10 cellular contexts compared by ENCODE assay signal in genomic region chr16:70706948-70707465, GRCh38. TPM values are rescaled to one million over a fixed set of nuclear protein-coding genes. Genes with fewer than 3 reads are reported as not detected.
DNase-seq lines count a peak whose midpoint lies in the region; ATAC-seq, FAIRE-seq and TF ChIP-seq lines count a peak whose summit lies in the region.
"Had no signal": no experiment of that assay in that cellular context is flagged by ENCODE, and none has a peak within 500 bp of the region (broad histone marks: within the 10 kb centered on the region; RNA-seq: fewer than 3 reads in every experiment).

No MANE protein-coding gene starts in this region.

- H3K36me3 ChIP-seq in astrocyte (ENCODE audit: insufficient read depth, low read length): no peaks in the 10 kb centered on the region

- peak overlapping the region; percentile 68 for H3K4me2 ChIP-seq in astrocyte (ENCODE audit: low read length)

- no peak for FAIRE-seq in astrocyte (lab: Jason Lieb, UNC)

- no peaks in the 10 kb centered on the region for H3K79me2 ChIP-seq in astrocyte (ENCODE audit: insufficient read depth, low read length)

- no peak overlapping the region for H2AFZ ChIP-seq in astrocyte (ENCODE audit: low read depth, low read length)

- no peaks in the 10 kb centered on the region for H3K9me3 Mint-ChIP-seq in astrocyte (ENCODE audit: unreplicated experiment)
- no peaks in the 10 kb centered on the region for H3K9me3 Mint-ChIP-seq in stimulated activated effector memory CD8-positive, alpha-beta T cell treated with anti-CD3 and anti-CD28 coated beads, Interleukin-12 subunit alpha, Interleukin-12 subunit beta, amount 100 ng/mL, for 72 hours
- no peaks in the 10 kb centered on the region for H3K9me3 Mint-ChIP-seq in activated CD8-positive, alpha-beta memory T cell treated with anti-CD3 and anti-CD28 coated beads, Interleukin-2, amount 10 ng/mL, durations not matched to agents 7 days and 5 days (ENCODE audit: low read depth)
- H3K9me3 Mint-ChIP-seq: activated naive CD8-positive, alpha-beta T cell treated with anti-CD3 and anti-CD28 coated beads, Interleukin-2, amount 10 ng/mL, durations not matched to agents 7 days and 5 days had no signal

- no peaks in the 10 kb centered on the region for H4K20me1 ChIP-seq in astrocyte (ENCODE audit: insufficient read depth, low read length)

- CTCF ChIA-PET in activated CD8-positive, alpha-beta memory T cell treated with anti-CD3 and anti-CD28 coated beads, Interleukin-2, amount 10 ng/mL, durations not matched to agents 7 days and 5 days (lab: Charles Lee): no interaction called here

- no peaks in the 10 kb centered on the region for H3K27me3 ChIP-seq in astrocyte (ENCODE audit: insufficient read depth, low read length)

- no peak overlapping the region for H3K4me3 ChIP-seq in astrocyte (ENCODE audit: insufficient read depth, low read depth, low read length)

- H3K36me3 Mint-ChIP-seq in astrocyte (ENCODE audit: low read depth, unreplicated experiment): peaks cover 3% of the 10 kb centered on the region
- H3K36me3 Mint-ChIP-seq in stimulated activated effector memory CD8-positive, alpha-beta T cell treated with anti-CD3 and anti-CD28 coated beads, Interleukin-12 subunit alpha, Interleukin-12 subunit beta, amount 100 ng/mL, for 72 hours: peaks cover 14% of the 10 kb centered on the region
- H3K36me3 Mint-ChIP-seq in activated CD8-positive, alpha-beta memory T cell treated with anti-CD3 and anti-CD28 coated beads, Interleukin-2, amount 10 ng/mL, durations not matched to agents 7 days and 5 days: no peaks in the 10 kb centered on the region

- H3K9me3 ChIP-seq in astrocyte (ENCODE audit: insufficient read depth, low read depth, low read length): no peaks in the 10 kb centered on the region

- H3K9ac ChIP-seq in astrocyte (ENCODE audit: low read length): peak overlapping the region; percentile 29

- TF ChIP-seq CTCF in astrocyte (IDR thresholded peaks at IDR 0.05; ENCODE audit: insufficient read depth, low read depth, low read length): no peak

- H3K27ac Mint-ChIP-seq in astrocyte (ENCODE audit: unreplicated experiment): no peak overlapping the region
- peak overlapping the region; percentile 69 for H3K27ac Mint-ChIP-seq in stimulated activated effector memory CD8-positive, alpha-beta T cell treated with anti-CD3 and anti-CD28 coated beads, Interleukin-12 subunit alpha, Interleukin-12 subunit beta, amount 100 ng/mL, for 72 hours
- H3K27ac Mint-ChIP-seq in activated CD8-positive, alpha-beta memory T cell treated with anti-CD3 and anti-CD28 coated beads, Interleukin-2, amount 10 ng/mL, durations not matched to agents 7 days and 5 days: no peak overlapping the region
- H3K27ac Mint-ChIP-seq: activated naive CD8-positive, alpha-beta T cell treated with anti-CD3 and anti-CD28 coated beads, Interleukin-2, amount 10 ng/mL, durations not matched to agents 7 days and 5 days had no signal

- H3K4me3 Mint-ChIP-seq in astrocyte (ENCODE audit: unreplicated experiment): no peak overlapping the region
- H3K4me3 Mint-ChIP-seq in stimulated activated effector memory CD8-positive, alpha-beta T cell treated with anti-CD3 and anti-CD28 coated beads, Interleukin-12 subunit alpha, Interleukin-12 subunit beta, amount 100 ng/mL, for 72 hours: no peak overlapping the region
- no peak overlapping the region for H3K4me3 Mint-ChIP-seq in activated CD8-positive, alpha-beta memory T cell treated with anti-CD3 and anti-CD28 coated beads, Interleukin-2, amount 10 ng/mL, durations not matched to agents 7 days and 5 days
- H3K4me3 Mint-ChIP-seq: activated naive CD8-positive, alpha-beta T cell treated with anti-CD3 and anti-CD28 coated beads, Interleukin-2, amount 10 ng/mL, durations not matched to agents 7 days and 5 days had no signal

- intact Hi-C loops in left cardiac atrium (cut with DNase I): no loop called here

- peaks cover 43% of the 10 kb centered on the region for H3K4me1 ChIP-seq in astrocyte (ENCODE audit: insufficient read depth, low read length)

- H3K4me1 Mint-ChIP-seq in astrocyte (ENCODE audit: low read depth, unreplicated experiment): peaks cover 17% of the 10 kb centered on the region
- peaks cover 5% of the 10 kb centered on the region for H3K4me1 Mint-ChIP-seq in stimulated activated effector memory CD8-positive, alpha-beta T cell treated with anti-CD3 and anti-CD28 coated beads, Interleukin-12 subunit alpha, Interleukin-12 subunit beta, amount 100 ng/mL, for 72 hours
- H3K4me1 Mint-ChIP-seq in activated CD8-positive, alpha-beta memory T cell treated with anti-CD3 and anti-CD28 coated beads, Interleukin-2, amount 10 ng/mL, durations not matched to agents 7 days and 5 days: peaks cover 3% of the 10 kb centered on the region

- no peaks in the 10 kb centered on the region for H3K27me3 Mint-ChIP-seq in astrocyte (ENCODE audit: low read depth, unreplicated experiment)
- H3K27me3 Mint-ChIP-seq in activated CD8-positive, alpha-beta memory T cell treated with anti-CD3 and anti-CD28 coated beads, Interleukin-2, amount 10 ng/mL, durations not matched to agents 7 days and 5 days: no peaks in the 10 kb centered on the region
- H3K27me3 Mint-ChIP-seq: activated naive CD8-positive, alpha-beta T cell treated with anti-CD3 and anti-CD28 coated beads, Interleukin-2, amount 10 ng/mL, durations not matched to agents 7 days and 5 days had no signal

- peak; percentile 2 to 7 for ATAC-seq in left cardiac atrium
- no peak for ATAC-seq in stimulated activated effector memory CD8-positive, alpha-beta T cell treated with anti-CD3 and anti-CD28 coated beads, Interleukin-12 subunit alpha, Interleukin-12 subunit beta, amount 100 ng/mL, for 72 hours
- ATAC-seq in activated CD8-positive, alpha-beta memory T cell treated with anti-CD3 and anti-CD28 coated beads, Interleukin-2, amount 10 ng/mL, durations not matched to agents 7 days and 5 days: no peak
- no peak for ATAC-seq in HG02763 (IDR thresholded peaks at IDR 0.05; ENCODE audit: unreplicated experiment)
- no peak for ATAC-seq in HG03460 (IDR thresholded peaks at IDR 0.05; ENCODE audit: unreplicated experiment)

- DNase-seq in HCEC 1CT (peak; percentile 86), astrocyte (ENCODE audit: low read depth) (peak; percentile 51), left cardiac atrium (no peak), HUDEP-2 (lab: John Stamatoyannopoulos, UW; ENCODE audit: unreplicated experiment in 76 of 76) (no peak)
- DNase-seq in stimulated activated effector memory CD8-positive, alpha-beta T cell treated with anti-CD3 and anti-CD28 coated beads, Interleukin-12 subunit alpha, Interleukin-12 subunit beta, amount 100 ng/mL, for 72 hours (ENCODE audit: low spot score in 2 of 2): no peak
- no peak for DNase-seq in activated CD8-positive, alpha-beta memory T cell treated with anti-CD3 and anti-CD28 coated beads, Interleukin-2, amount 10 ng/mL, durations not matched to agents 7 days and 5 days
- DNase-seq: activated naive CD8-positive, alpha-beta T cell treated with anti-CD3 and anti-CD28 coated beads, Interleukin-2, amount 10 ng/mL, durations not matched to agents 7 days and 5 days; NCI-H1105 treated with DMSO at 0.1 percent for 48 hours had no signal

- H3K27ac ChIP-seq in astrocyte (ENCODE audit: low read depth, low read length): peak overlapping the region; percentile 52

RNA-seq across cellular contexts. Expression of gene MTSS2, which starts 21.2 kb away (rescaled TPM):
- total RNA-seq in astrocyte: 31.3 and 38.3 TPM in 2 replicates
- 10 to 100 TPM; 50.7 to 51.4 TPM for total RNA-seq in left cardiac atrium
- total RNA-seq in activated CD8-positive, alpha-beta memory T cell treated with anti-CD3 and anti-CD28 coated beads, Interleukin-2, amount 10 ng/mL, durations not matched to agents 7 days and 5 days: 1 to 10 TPM; 1.4 to 1.7 TPM

Comparison
In these comparisons a context has a peak if more than half of its experiments do, and no peak if none do; other contexts are left out.
1. DNase-seq: peak in HCEC 1CT (single experiment) and astrocyte (single experiment); none in left cardiac atrium (single experiment), stimulated activated effector memory CD8-positive, alpha-beta T cell treated with anti-CD3 and anti-CD28 coated beads, Interleukin-12 subunit alpha, Interleukin-12 subunit beta, amount 100 ng/mL, for 72 hours (0 of 2), activated CD8-positive, alpha-beta memory T cell treated with anti-CD3 and anti-CD28 coated beads, Interleukin-2, amount 10 ng/mL, durations not matched to agents 7 days and 5 days (single experiment) and HUDEP-2 (0 of 76).
2. ATAC-seq: peak in left cardiac atrium (2 of 2); none in stimulated activated effector memory CD8-positive, alpha-beta T cell treated with anti-CD3 and anti-CD28 coated beads, Interleukin-12 subunit alpha, Interleukin-12 subunit beta, amount 100 ng/mL, for 72 hours (single experiment), activated CD8-positive, alpha-beta memory T cell treated with anti-CD3 and anti-CD28 coated beads, Interleukin-2, amount 10 ng/mL, durations not matched to agents 7 days and 5 days (single experiment), HG02763 (single experiment) and HG03460 (single experiment).
3. RNA of gene MTSS2, which starts 21.2 kb away (total RNA-seq): 50.7 to 51.4 TPM in left cardiac atrium and 31.3 to 38.3 TPM in astrocyte; 1.4 to 1.7 TPM in activated CD8-positive, alpha-beta memory T cell treated with anti-CD3 and anti-CD28 coated beads, Interleukin-2, amount 10 ng/mL, durations not matched to agents 7 days and 5 days; every median in the first group is over 10 times any median in the second.